In the genomic region with DNA sequence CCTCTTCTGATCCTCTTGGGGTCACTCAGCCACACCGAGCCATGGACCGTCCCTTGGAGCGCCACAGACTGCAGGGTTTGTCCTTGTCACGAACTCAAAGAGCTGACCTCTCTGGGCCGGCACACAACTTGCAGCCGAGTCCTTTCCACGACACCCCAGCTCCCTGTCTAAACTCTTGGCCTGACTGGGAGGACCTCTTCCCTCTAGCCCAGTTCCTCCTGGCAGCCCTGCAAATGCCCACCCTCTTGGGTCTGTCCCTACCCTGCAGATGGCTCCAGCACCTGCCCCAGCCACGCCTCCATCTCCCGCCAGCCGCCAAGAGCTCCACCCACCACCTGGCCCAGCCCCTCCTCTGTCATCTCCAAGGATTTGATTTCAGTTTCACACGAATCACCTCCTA, we compare ENCODE assay signal across 23 cellular contexts.
DNase-seq lines count a peak whose midpoint lies in the region; ATAC-seq, FAIRE-seq and TF ChIP-seq lines count a peak whose summit lies in the region.
"Had no signal": no experiment of that assay in that cellular context is flagged by ENCODE, and none has a peak within 500 bp of the region (broad histone marks: within the 10 kb centered on the region; RNA-seq: fewer than 3 reads in every experiment).

No MANE protein-coding gene starts in this region.

- H3K9me3 Mint-ChIP-seq in activated CD4-positive, alpha-beta T cell treated with anti-CD3 and anti-CD28 coated beads for 36 hours (ENCODE audit: low read depth): no peaks in the 10 kb centered on the region
- H3K9me3 Mint-ChIP-seq in effector memory CD8-positive, alpha-beta T cell: no peaks in the 10 kb centered on the region
- no peaks in the 10 kb centered on the region for H3K9me3 Mint-ChIP-seq in stimulated activated effector memory CD8-positive, alpha-beta T cell treated with anti-CD3 and anti-CD28 coated beads, Interleukin-12 subunit alpha, Interleukin-12 subunit beta, amount 100 ng/mL, for 72 hours
- H3K9me3 Mint-ChIP-seq: activated naive CD8-positive, alpha-beta T cell treated with anti-CD3 and anti-CD28 coated beads, Interleukin-2, amount 10 ng/mL, durations not matched to agents 7 days and 5 days; activated T-helper 1 cell treated with anti-CD3 and anti-CD28 coated beads, Interleukin-12 subunit alpha, Interleukin-12 subunit beta, Interleukin-2, Interleukin-4 antibody, amounts not matched to agents 30 ng/mL and 10 ng/mL and 1 ng/mL, durations not matched to agents 14 hours and 24 hours and 36 hours; immature natural killer cell had no signal

- H3K4me3 Mint-ChIP-seq in activated CD4-positive, alpha-beta T cell treated with anti-CD3 and anti-CD28 coated beads for 36 hours: no peak overlapping the region
- no peak overlapping the region for H3K4me3 Mint-ChIP-seq in effector memory CD8-positive, alpha-beta T cell
- no peak overlapping the region for H3K4me3 Mint-ChIP-seq in stimulated activated effector memory CD8-positive, alpha-beta T cell treated with anti-CD3 and anti-CD28 coated beads, Interleukin-12 subunit alpha, Interleukin-12 subunit beta, amount 100 ng/mL, for 72 hours
- H3K4me3 Mint-ChIP-seq: activated naive CD8-positive, alpha-beta T cell treated with anti-CD3 and anti-CD28 coated beads, Interleukin-2, amount 10 ng/mL, durations not matched to agents 7 days and 5 days; activated T-helper 1 cell treated with anti-CD3 and anti-CD28 coated beads, Interleukin-12 subunit alpha, Interleukin-12 subunit beta, Interleukin-2, Interleukin-4 antibody, amounts not matched to agents 30 ng/mL and 10 ng/mL and 1 ng/mL, durations not matched to agents 14 hours and 24 hours and 36 hours; HFFc6; immature natural killer cell had no signal

- no peak for TF ChIP-seq CTCF in NB4 (IDR thresholded peaks at IDR 0.05; ENCODE audit: low read depth, low read length)

- H3K27me3 ChIP-seq in small intestine (ENCODE audit: control insufficient read depth in 2 of 2, insufficient read depth in 2 of 2, low read length in 2 of 2): peaks cover 0 to 2% of the 10 kb centered on the region in 2 donors
- H3K27me3 ChIP-seq: body of pancreas had no signal

- no peaks in the 10 kb centered on the region for H3K9me3 ChIP-seq in small intestine (ENCODE audit: control insufficient read depth, low read depth)
- H3K9me3 ChIP-seq: body of pancreas, heart right ventricle, lower lobe of right lung had no signal

- intact Hi-C loops in activated CD4-positive, alpha-beta T cell treated with anti-CD3 and anti-CD28 coated beads for 36 hours (cut with DNase I, micrococcal nuclease): no loop called here

- peak; percentile 30 for ATAC-seq in activated CD4-positive, alpha-beta T cell treated with anti-CD3 and anti-CD28 coated beads for 36 hours
- ATAC-seq in effector memory CD8-positive, alpha-beta T cell (replicated peaks): no peak
- no peak for ATAC-seq in stimulated activated effector memory CD8-positive, alpha-beta T cell treated with anti-CD3 and anti-CD28 coated beads, Interleukin-12 subunit alpha, Interleukin-12 subunit beta, amount 100 ng/mL, for 72 hours
- ATAC-seq: body of pancreas, heart right ventricle, lower lobe of right lung had no signal

- 52 to 85% (median 58%) methylated on average over 11 of the region's 11 CpGs for WGBS in small intestine, 3 donors

- no peaks in the 10 kb centered on the region for H3K36me3 ChIP-seq in small intestine (ENCODE audit: control insufficient read depth in 2 of 2, insufficient read depth in 2 of 2, low read length in 2 of 2)
- H3K36me3 ChIP-seq: heart right ventricle, lower lobe of right lung had no signal

- H3K4me1 ChIP-seq in small intestine (ENCODE audit: control insufficient read depth in 2 of 2, insufficient read depth in 1 of 2, low read depth in 1 of 2, low read length in 1 of 2): no peaks in the 10 kb centered on the region
- H3K4me1 ChIP-seq: heart right ventricle, lower lobe of right lung had no signal

- H3K27ac ChIP-seq in small intestine (ENCODE audit: low read depth in 1 of 2, low read length in 1 of 2): no peak overlapping the region
- H3K27ac ChIP-seq: body of pancreas, heart right ventricle, lower lobe of right lung had no signal

- H3K36me3 Mint-ChIP-seq in activated CD4-positive, alpha-beta T cell treated with anti-CD3 and anti-CD28 coated beads for 36 hours (ENCODE audit: low read depth): no peaks in the 10 kb centered on the region
- no peaks in the 10 kb centered on the region for H3K36me3 Mint-ChIP-seq in effector memory CD8-positive, alpha-beta T cell (ENCODE audit: insufficient read depth)
- no peaks in the 10 kb centered on the region for H3K36me3 Mint-ChIP-seq in stimulated activated effector memory CD8-positive, alpha-beta T cell treated with anti-CD3 and anti-CD28 coated beads, Interleukin-12 subunit alpha, Interleukin-12 subunit beta, amount 100 ng/mL, for 72 hours
- H3K36me3 Mint-ChIP-seq: activated naive CD8-positive, alpha-beta T cell treated with anti-CD3 and anti-CD28 coated beads, Interleukin-2, amount 10 ng/mL, durations not matched to agents 7 days and 5 days; immature natural killer cell had no signal

- FAIRE-seq in small intestine (lab: Jason Lieb, UNC): no peak
- FAIRE-seq: A204.1, colon, endothelial cell of umbilical vein had no signal

- CTCF ChIA-PET in activated CD4-positive, alpha-beta T cell treated with anti-CD3 and anti-CD28 coated beads for 36 hours (lab: Charles Lee): no interaction called here

- TF ChIP-seq POLR2A in NB4 (IDR thresholded peaks at IDR 0.05; ENCODE audit: extremely low read depth, insufficient read length): no peak

- H3K4me1 Mint-ChIP-seq in activated CD4-positive, alpha-beta T cell treated with anti-CD3 and anti-CD28 coated beads for 36 hours: no peaks in the 10 kb centered on the region
- H3K4me1 Mint-ChIP-seq in effector memory CD8-positive, alpha-beta T cell (ENCODE audit: low read depth in 2 of 2): peaks cover 4 to 5% of the 10 kb centered on the region in 2 donors
- H3K4me1 Mint-ChIP-seq in stimulated activated effector memory CD8-positive, alpha-beta T cell treated with anti-CD3 and anti-CD28 coated beads, Interleukin-12 subunit alpha, Interleukin-12 subunit beta, amount 100 ng/mL, for 72 hours: no peaks in the 10 kb centered on the region
- H3K4me1 Mint-ChIP-seq: immature natural killer cell had no signal

- no peak overlapping the region for H3K27ac Mint-ChIP-seq in activated CD4-positive, alpha-beta T cell treated with anti-CD3 and anti-CD28 coated beads for 36 hours
- no peak overlapping the region for H3K27ac Mint-ChIP-seq in effector memory CD8-positive, alpha-beta T cell
- H3K27ac Mint-ChIP-seq in stimulated activated effector memory CD8-positive, alpha-beta T cell treated with anti-CD3 and anti-CD28 coated beads, Interleukin-12 subunit alpha, Interleukin-12 subunit beta, amount 100 ng/mL, for 72 hours: no peak overlapping the region
- H3K27ac Mint-ChIP-seq: activated naive CD8-positive, alpha-beta T cell treated with anti-CD3 and anti-CD28 coated beads, Interleukin-2, amount 10 ng/mL, durations not matched to agents 7 days and 5 days; activated T-helper 1 cell treated with anti-CD3 and anti-CD28 coated beads, Interleukin-12 subunit alpha, Interleukin-12 subunit beta, Interleukin-2, Interleukin-4 antibody, amounts not matched to agents 30 ng/mL and 10 ng/mL and 1 ng/mL, durations not matched to agents 14 hours and 24 hours and 36 hours; HFFc6; immature natural killer cell had no signal

- H3K4me3 ChIP-seq in NB4 (ENCODE audit: low read depth, low read length) (no peak overlapping the region), small intestine (ENCODE audit: low read depth in 1 of 2, low read length in 2 of 2) (no peak overlapping the region)
- H3K4me3 ChIP-seq: body of pancreas, heart right ventricle, lower lobe of right lung had no signal

- no peak for DNase-seq in activated CD4-positive, alpha-beta T cell treated with anti-CD3 and anti-CD28 coated beads for 36 hours
- DNase-seq in activated CD4-positive, alpha-beta T cell treated with anti-CD3 and anti-CD28 coated beads for 1 hour: no peak
- DNase-seq in NB4 (ENCODE audit: low read depth): peak; percentile 36
- DNase-seq in ecto neural progenitor cell (ENCODE audit: low spot score): peak; percentile 41
- peak; percentile 7 for DNase-seq in small intestine
- no peak for DNase-seq in effector memory CD8-positive, alpha-beta T cell
- no peak for DNase-seq in stimulated activated effector memory CD8-positive, alpha-beta T cell treated with anti-CD3 and anti-CD28 coated beads, Interleukin-12 subunit alpha, Interleukin-12 subunit beta, amount 100 ng/mL, for 72 hours (ENCODE audit: low spot score in 2 of 2)
- no peak for DNase-seq in mucosa of gallbladder (ENCODE audit: low spot score)
- DNase-seq: activated naive CD8-positive, alpha-beta T cell treated with anti-CD3 and anti-CD28 coated beads, Interleukin-2, amount 10 ng/mL, durations not matched to agents 7 days and 5 days; EL; heart right ventricle; HFFc6; immature natural killer cell; lower lobe of right lung; NCI-H1436 treated with DMSO at 0.1 percent for 48 hours; occipital lobe; retina; T-helper 9 cell had no signal

- POLR2A ChIA-PET in activated CD4-positive, alpha-beta T cell treated with anti-CD3 and anti-CD28 coated beads for 36 hours (lab: Charles Lee): no interaction called here

- peaks cover 43% of the 10 kb centered on the region for H3K27me3 Mint-ChIP-seq in activated CD4-positive, alpha-beta T cell treated with anti-CD3 and anti-CD28 coated beads for 36 hours
- H3K27me3 Mint-ChIP-seq in effector memory CD8-positive, alpha-beta T cell: peaks cover 77 to 100% of the 10 kb centered on the region in 2 donors

Comparison
In these comparisons a context has a peak if more than half of its experiments do, and no peak if none do; other contexts are left out.
1. DNase-seq: peak in NB4 (single experiment), ecto neural progenitor cell (single experiment) and small intestine (single experiment); none in activated CD4-positive, alpha-beta T cell treated with anti-CD3 and anti-CD28 coated beads for 36 hours (single experiment), activated CD4-positive, alpha-beta T cell treated with anti-CD3 and anti-CD28 coated beads for 1 hour (single experiment), effector memory CD8-positive, alpha-beta T cell (0 of 3), stimulated activated effector memory CD8-positive, alpha-beta T cell treated with anti-CD3 and anti-CD28 coated beads, Interleukin-12 subunit alpha, Interleukin-12 subunit beta, amount 100 ng/mL, for 72 hours (0 of 2) and mucosa of gallbladder (single experiment).